Comparison of ENCODE assay signal across 15 cellular contexts in the genomic region with DNA sequence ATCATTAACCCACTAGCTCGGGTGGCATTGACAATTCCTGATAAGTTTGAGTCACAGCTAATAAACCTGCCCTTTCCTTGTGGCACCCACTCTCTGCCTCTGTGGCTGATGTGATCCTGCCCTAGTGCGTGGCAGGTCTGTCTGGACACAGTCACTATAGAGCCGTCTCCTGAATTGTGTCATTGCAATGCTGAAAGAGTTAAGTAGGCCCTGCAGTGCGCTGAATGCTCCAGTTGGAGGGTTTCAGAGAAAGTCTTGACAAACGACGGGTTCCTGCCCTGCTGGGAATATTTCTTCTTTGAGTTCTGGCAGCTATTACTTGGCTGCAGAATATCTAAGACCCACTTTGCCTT. TPM values are rescaled to one million over a fixed set of nuclear protein-coding genes. Genes with fewer than 3 reads are reported as not detected.
DNase-seq lines count a peak whose midpoint lies in the region; ATAC-seq and TF ChIP-seq lines count a peak whose summit lies in the region.
"Had no signal": no experiment of that assay in that cellular context is flagged by ENCODE, and none has a peak within 500 bp of the region (broad histone marks: within the 10 kb centered on the region; RNA-seq: fewer than 3 reads in every experiment).

No MANE protein-coding gene starts in this region.

- H3K27me3 ChIP-seq in ascending aorta: no peaks in the 10 kb centered on the region
- no peaks in the 10 kb centered on the region for H3K27me3 ChIP-seq in foreskin keratinocyte
- no peaks in the 10 kb centered on the region for H3K27me3 ChIP-seq in upper lobe of left lung
- H3K27me3 ChIP-seq in naive thymus-derived CD4-positive, alpha-beta T cell (ENCODE audit: control insufficient read depth in 2 of 2, insufficient read depth in 2 of 2, low read length in 2 of 2): no peaks in the 10 kb centered on the region

- WGBS in upper lobe of left lung, 2 donors: 57 to 74% methylated on average over 4 to 6 of the region's 6 CpGs

- peak in 1 of 2 donors; percentile 77 for DNase-seq in ascending aorta (ENCODE audit: low spot score in 2 of 2)
- DNase-seq in foreskin keratinocyte: no peak
- DNase-seq in osteocyte (ENCODE audit: extremely low spot score, unreplicated experiment): peak; percentile 32
- DNase-seq in upper lobe of left lung: no peak
- no peak for DNase-seq in naive thymus-derived CD4-positive, alpha-beta T cell
- DNase-seq in activated CD4-positive, alpha-beta T cell treated with anti-CD3 and anti-CD28 coated beads, Interleukin-2, amount 10 ng/mL, durations not matched to agents 24 days and 14 days: no peak
- DNase-seq: activated CD4-positive, alpha-beta T cell treated with anti-CD3 and anti-CD28 coated beads, Interleukin-2, amount 10 ng/mL, durations not matched to agents 7 days and 5 days; CD4-positive, alpha-beta T cell; NCI-H1105 treated with DMSO at 0.1 percent for 48 hours; NCI-H446 had no signal

- no peak for TF ChIP-seq EP300 in upper lobe of left lung (IDR thresholded peaks at IDR 0.05)

- H3K27ac ChIP-seq in ascending aorta (peak overlapping the region; percentile 99), foreskin keratinocyte (peak overlapping the region; percentile 26), upper lobe of left lung (peak overlapping the region; percentile 65 to 84 (median 76))
- no peak overlapping the region for H3K27ac ChIP-seq in naive thymus-derived CD4-positive, alpha-beta T cell (ENCODE audit: low read depth, low read length)

- TF ChIP-seq CTCF in ascending aorta (IDR thresholded peaks at IDR 0.05) (no peak), foreskin keratinocyte (conservative IDR thresholded peaks at IDR 0.05) (no peak), osteocyte (IDR thresholded peaks at IDR 0.05) (no peak), upper lobe of left lung (IDR thresholded peaks at IDR 0.05) (no peak)

- H3K4me1 Mint-ChIP-seq in osteocyte (ENCODE audit: unreplicated experiment): peaks cover 31% of the 10 kb centered on the region
- H3K4me1 Mint-ChIP-seq in naive thymus-derived CD4-positive, alpha-beta T cell: peaks cover 0 to 13% (median 0%) of the 10 kb centered on the region in 7 donors
- peaks cover 12% of the 10 kb centered on the region for H3K4me1 Mint-ChIP-seq in activated CD4-positive, alpha-beta T cell treated with anti-CD3 and anti-CD28 coated beads, Interleukin-2, amount 10 ng/mL, durations not matched to agents 24 days and 14 days

- intact Hi-C loops in ascending aorta (cut with DNase I): loop anchor here (1.0 to 10.0 kb wide), 4 partner anchors 19 to 682 kb away; a partner anchor contains a TSS
- intact Hi-C loops in naive thymus-derived CD4-positive, alpha-beta T cell (cut with micrococcal nuclease): no loop called here
- intact Hi-C loops in activated CD4-positive, alpha-beta T cell treated with anti-CD3 and anti-CD28 coated beads, Interleukin-2, amount 10 ng/mL, durations not matched to agents 24 days and 14 days (cut with micrococcal nuclease): no loop called here

- H3K9me3 Mint-ChIP-seq in osteocyte (ENCODE audit: unreplicated experiment): no peaks in the 10 kb centered on the region
- no peaks in the 10 kb centered on the region for H3K9me3 Mint-ChIP-seq in naive thymus-derived CD4-positive, alpha-beta T cell
- H3K9me3 Mint-ChIP-seq in activated CD4-positive, alpha-beta T cell treated with anti-CD3 and anti-CD28 coated beads, Interleukin-2, amount 10 ng/mL, durations not matched to agents 24 days and 14 days: no peaks in the 10 kb centered on the region
- H3K9me3 Mint-ChIP-seq: activated CD4-positive, alpha-beta T cell treated with anti-CD3 and anti-CD28 coated beads, Interleukin-2, amount 10 ng/mL, durations not matched to agents 7 days and 5 days; activated T-helper 1 cell treated with anti-CD3 and anti-CD28 coated beads, Interleukin-12 subunit alpha, Interleukin-12 subunit beta, Interleukin-2, Interleukin-4 antibody, amounts not matched to agents 30 ng/mL and 10 ng/mL and 1 ng/mL, durations not matched to agents 14 hours and 24 hours and 36 hours; CD4-positive, alpha-beta T cell; neural crest cell; T-helper 1 cell treated with Interleukin-12 subunit alpha and Interleukin-12 subunit beta and Interleukin-4 antibody, amounts not matched to agents 30 μg/mL and 1 μg/mL, for 36 hours had no signal

- POLR2A ChIA-PET in naive thymus-derived CD4-positive, alpha-beta T cell (lab: Charles Lee): no interaction called here

- H3K4me3 ChIP-seq in ascending aorta (no peak overlapping the region), upper lobe of left lung (no peak overlapping the region)
- no peak overlapping the region for H3K4me3 ChIP-seq in naive thymus-derived CD4-positive, alpha-beta T cell (ENCODE audit: low read length)

- H3K4me1 ChIP-seq in ascending aorta (peaks cover 32 to 68% of the 10 kb centered on the region in 2 donors), foreskin keratinocyte (peaks cover 9% of the 10 kb centered on the region), upper lobe of left lung (peaks cover 24 to 31% (median 30%) of the 10 kb centered on the region in 4 donors)
- no peaks in the 10 kb centered on the region for H3K4me1 ChIP-seq in naive thymus-derived CD4-positive, alpha-beta T cell (ENCODE audit: control insufficient read depth in 2 of 2, insufficient read depth in 2 of 2, low read length in 2 of 2)

- no peak for TF ChIP-seq POLR2A in upper lobe of left lung (IDR thresholded peaks at IDR 0.05)

- H3K36me3 ChIP-seq in ascending aorta (peaks cover 0 to 4% of the 10 kb centered on the region in 2 donors), upper lobe of left lung (peaks cover 2 to 31% (median 22%) of the 10 kb centered on the region in 4 donors)
- H3K36me3 ChIP-seq in naive thymus-derived CD4-positive, alpha-beta T cell (ENCODE audit: control insufficient read depth in 2 of 3, insufficient read depth in 3 of 3, low read length in 3 of 3): peaks cover 0 to 48% (median 10%) of the 10 kb centered on the region in 3 experiments

- H3K27ac Mint-ChIP-seq in osteocyte (ENCODE audit: unreplicated experiment): peak overlapping the region; percentile 70
- H3K27ac Mint-ChIP-seq in naive thymus-derived CD4-positive, alpha-beta T cell: peak overlapping the region in 1 of 9 donors; percentile 4
- H3K27ac Mint-ChIP-seq in activated CD4-positive, alpha-beta T cell treated with anti-CD3 and anti-CD28 coated beads, Interleukin-2, amount 10 ng/mL, durations not matched to agents 24 days and 14 days: no peak overlapping the region
- H3K27ac Mint-ChIP-seq: activated CD4-positive, alpha-beta T cell treated with anti-CD3 and anti-CD28 coated beads, Interleukin-2, amount 10 ng/mL, durations not matched to agents 7 days and 5 days; activated T-helper 1 cell treated with anti-CD3 and anti-CD28 coated beads, Interleukin-12 subunit alpha, Interleukin-12 subunit beta, Interleukin-2, Interleukin-4 antibody, amounts not matched to agents 30 ng/mL and 10 ng/mL and 1 ng/mL, durations not matched to agents 14 hours and 24 hours and 36 hours; CD4-positive, alpha-beta T cell; T-helper 1 cell treated with Interleukin-12 subunit alpha and Interleukin-12 subunit beta and Interleukin-4 antibody, amounts not matched to agents 30 μg/mL and 1 μg/mL, for 36 hours had no signal

- H3K9me3 ChIP-seq in ascending aorta: no peaks in the 10 kb centered on the region
- no peaks in the 10 kb centered on the region for H3K9me3 ChIP-seq in upper lobe of left lung
- H3K9me3 ChIP-seq in naive thymus-derived CD4-positive, alpha-beta T cell (ENCODE audit: control insufficient read depth in 2 of 3, low read length in 3 of 3): no peaks in the 10 kb centered on the region

- CTCF ChIA-PET in naive thymus-derived CD4-positive, alpha-beta T cell (lab: Charles Lee): no interaction called here

- no peak overlapping the region for H3K4me3 Mint-ChIP-seq in osteocyte (ENCODE audit: unreplicated experiment)
- H3K4me3 Mint-ChIP-seq in naive thymus-derived CD4-positive, alpha-beta T cell: no peak overlapping the region
- H3K4me3 Mint-ChIP-seq in activated CD4-positive, alpha-beta T cell treated with anti-CD3 and anti-CD28 coated beads, Interleukin-2, amount 10 ng/mL, durations not matched to agents 24 days and 14 days: no peak overlapping the region
- H3K4me3 Mint-ChIP-seq: activated CD4-positive, alpha-beta T cell treated with anti-CD3 and anti-CD28 coated beads, Interleukin-2, amount 10 ng/mL, durations not matched to agents 7 days and 5 days; activated T-helper 1 cell treated with anti-CD3 and anti-CD28 coated beads, Interleukin-12 subunit alpha, Interleukin-12 subunit beta, Interleukin-2, Interleukin-4 antibody, amounts not matched to agents 30 ng/mL and 10 ng/mL and 1 ng/mL, durations not matched to agents 14 hours and 24 hours and 36 hours; CD4-positive, alpha-beta T cell; neural crest cell; T-helper 1 cell treated with Interleukin-12 subunit alpha and Interleukin-12 subunit beta and Interleukin-4 antibody, amounts not matched to agents 30 μg/mL and 1 μg/mL, for 36 hours had no signal

- no peaks in the 10 kb centered on the region for H3K27me3 Mint-ChIP-seq in osteocyte (ENCODE audit: unreplicated experiment)
- no peaks in the 10 kb centered on the region for H3K27me3 Mint-ChIP-seq in naive thymus-derived CD4-positive, alpha-beta T cell
- no peaks in the 10 kb centered on the region for H3K27me3 Mint-ChIP-seq in activated CD4-positive, alpha-beta T cell treated with anti-CD3 and anti-CD28 coated beads, Interleukin-2, amount 10 ng/mL, durations not matched to agents 24 days and 14 days
- H3K27me3 Mint-ChIP-seq: activated CD4-positive, alpha-beta T cell treated with anti-CD3 and anti-CD28 coated beads, Interleukin-2, amount 10 ng/mL, durations not matched to agents 7 days and 5 days; CD4-positive, alpha-beta T cell had no signal

- ATAC-seq in foreskin keratinocyte: no peak
- ATAC-seq in upper lobe of left lung (ENCODE audit: low FRiP score in 2 of 2): no peak
- ATAC-seq in naive thymus-derived CD4-positive, alpha-beta T cell: no peak
- no peak for ATAC-seq in GM18867 (IDR thresholded peaks at IDR 0.05; ENCODE audit: unreplicated experiment)

- H3K36me3 Mint-ChIP-seq in osteocyte (ENCODE audit: unreplicated experiment): peaks cover 20% of the 10 kb centered on the region
- H3K36me3 Mint-ChIP-seq in naive thymus-derived CD4-positive, alpha-beta T cell: peaks cover 11 to 40% (median 13%) of the 10 kb centered on the region in 5 donors
- H3K36me3 Mint-ChIP-seq in activated CD4-positive, alpha-beta T cell treated with anti-CD3 and anti-CD28 coated beads, Interleukin-2, amount 10 ng/mL, durations not matched to agents 24 days and 14 days (ENCODE audit: low read depth): peaks cover 20% of the 10 kb centered on the region

RNA-seq across cellular contexts. Expression of a gene that starts 19.5 kb away (rescaled TPM):
- 2,116 TPM for total RNA-seq in ascending aorta
- not detected in 2 replicates for total RNA-seq in foreskin keratinocyte
- not detected in 2 replicates for polyA plus RNA-seq in foreskin keratinocyte
- 1.1 and 1.2 TPM in 2 replicates for total RNA-seq in osteocyte
- total RNA-seq in upper lobe of left lung: 100 to 1,000 TPM in 4 of 6 donors, 10 to 100 TPM in 2; 83.2 to 255 (median 168) TPM
- total RNA-seq in naive thymus-derived CD4-positive, alpha-beta T cell: 1 to 10 TPM in 1 of 5 experiments, under 1 TPM in 2, not detected in 2; 0.36 to 1.5 (median 0.64) TPM
- polyA plus RNA-seq in naive thymus-derived CD4-positive, alpha-beta T cell: not detected
- total RNA-seq in activated CD4-positive, alpha-beta T cell treated with anti-CD3 and anti-CD28 coated beads, Interleukin-2, amount 10 ng/mL, durations not matched to agents 24 days and 14 days: 3.1 and 3.5 TPM in 2 replicates
- total RNA-seq: activated CD4-positive, alpha-beta T cell treated with anti-CD3 and anti-CD28 coated beads, Interleukin-2, amount 10 ng/mL, durations not matched to agents 7 days and 5 days; CD4-positive, alpha-beta T cell; G401 had no signal

RNA-seq across cellular contexts. Expression of a gene that starts 42.3 kb away (rescaled TPM):
- 19.1 TPM for total RNA-seq in ascending aorta
- 40.8 and 44.8 TPM in 2 replicates for total RNA-seq in foreskin keratinocyte
- 35.6 and 36.8 TPM in 2 replicates for polyA plus RNA-seq in foreskin keratinocyte
- total RNA-seq in osteocyte: 32.4 and 39.6 TPM in 2 replicates
- total RNA-seq in upper lobe of left lung: 10 to 100 TPM; 23.9 to 60.8 (median 27.6) TPM
- 10 to 100 TPM; 28.9 to 32.8 (median 30.2) TPM for total RNA-seq in naive thymus-derived CD4-positive, alpha-beta T cell
- 10 to 100 TPM; 39.1 to 43.2 TPM for polyA plus RNA-seq in naive thymus-derived CD4-positive, alpha-beta T cell
- total RNA-seq in activated CD4-positive, alpha-beta T cell treated with anti-CD3 and anti-CD28 coated beads, Interleukin-2, amount 10 ng/mL, durations not matched to agents 24 days and 14 days: 38.3 and 41.4 TPM in 2 replicates

Comparison
In these comparisons a context has a peak if more than half of its experiments do, and no peak if none do; other contexts are left out.
1. RNA of a gene that starts 19.5 kb away (total RNA-seq): 2,116 TPM in ascending aorta (single experiment) and 83.2 to 255 TPM in upper lobe of left lung; 3.1 to 3.5 TPM in activated CD4-positive, alpha-beta T cell treated with anti-CD3 and anti-CD28 coated beads, Interleukin-2, amount 10 ng/mL, durations not matched to agents 24 days and 14 days, 1.1 to 1.2 TPM in osteocyte, 0.36 to 1.5 TPM in naive thymus-derived CD4-positive, alpha-beta T cell and not detected in foreskin keratinocyte; every median in the first group is over 10 times any median in the second.